In the genomic region with DNA sequence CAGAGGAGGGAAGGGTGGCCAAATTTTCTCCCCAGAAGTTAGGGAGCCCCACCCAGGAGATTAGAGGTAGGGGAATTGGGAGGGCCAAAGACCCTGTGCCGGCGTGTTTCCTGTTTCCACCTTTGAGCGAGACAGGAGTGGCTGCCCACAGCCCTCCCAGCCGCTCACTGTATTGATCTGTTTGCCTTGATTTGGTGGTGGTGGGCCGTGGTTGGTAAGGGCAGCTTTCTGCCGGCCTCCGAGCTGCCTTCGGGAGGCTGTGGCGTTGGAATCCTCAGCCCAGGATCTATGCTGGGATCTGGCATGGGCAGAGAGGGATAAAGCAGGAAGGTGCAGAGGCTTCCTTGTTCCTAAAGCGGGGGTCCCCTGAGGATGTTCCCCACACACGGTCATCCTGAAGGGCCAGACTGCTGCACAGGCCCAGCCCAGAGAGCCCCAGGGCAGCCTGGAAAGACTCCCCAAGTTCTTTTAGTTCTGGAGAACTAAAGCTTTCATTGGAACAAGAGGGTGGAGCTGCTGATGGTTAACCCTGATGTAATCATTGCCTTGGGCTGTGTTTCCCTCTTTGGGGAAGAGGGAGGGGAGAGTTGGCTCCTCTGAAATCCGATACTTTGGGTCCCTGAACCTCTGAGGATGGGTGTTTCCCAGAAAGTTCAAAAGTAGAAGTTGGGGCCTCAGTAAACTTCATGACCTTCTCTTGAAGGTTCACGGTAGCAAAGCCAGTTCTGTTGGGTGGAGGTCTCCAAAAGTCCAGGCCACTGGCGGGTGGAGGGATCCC, we compare ENCODE assay signal across 23 cellular contexts. TPM values are rescaled to one million over a fixed set of nuclear protein-coding genes. Genes with fewer than 3 reads are reported as not detected.
A peak's percentile ranks its signal among the peaks of the same experiment; 100 is the strongest.
DNase-seq lines count a peak whose midpoint lies in the region; ATAC-seq, FAIRE-seq and TF ChIP-seq lines count a peak whose summit lies in the region.
"Had no signal": no experiment of that assay in that cellular context is flagged by ENCODE, and none has a peak within 500 bp of the region (broad histone marks: within the 10 kb centered on the region; RNA-seq: fewer than 3 reads in every experiment).

No MANE protein-coding gene starts in this region.

- DNase-seq in H7, result peak; percentile 77
- peak; percentile 51 for DNase-seq in RWPE1 (ENCODE audit: low spot score)
- DNase-seq in epithelial cell of prostate (ENCODE audit: low read depth, low spot score), result no peak
- DNase-seq in neural crest cell (ENCODE audit: low read depth, low spot score), result no peak
- no peak for DNase-seq in D721Med (ENCODE audit: insufficient read length, low spot score)
- no peak for DNase-seq in NCI-H510A (lab: John Stamatoyannopoulos, UW)
- DNase-seq: activated CD8-positive, alpha-beta memory T cell treated with anti-CD3 and anti-CD28 coated beads for 24 hours; amniotic stem cell; COR-L47; GDM1; immature natural killer cell; NCI-H2029 treated with DMSO at 0.1 percent for 48 hours; NCI-H526; stimulated activated CD4-positive, alpha-beta T cell treated with anti-CD3 and anti-CD28 coated beads, Interleukin-2, amount 100 ng/mL, for 24 hours had no signal

- no peak for TF ChIP-seq POLR2A in GM18505 (IDR thresholded peaks at IDR 0.05; ENCODE audit: borderline replicate concordance, extremely low read depth, insufficient read depth, insufficient read length)

- H3K4me3 Mint-ChIP-seq in neural crest cell, result peak overlapping the region; percentile 58
- H3K4me3 Mint-ChIP-seq: central memory CD8-positive, alpha-beta T cell; immature natural killer cell had no signal

- peak overlapping the region; percentile 69 for H3K27ac Mint-ChIP-seq in neural crest cell (ENCODE audit: unreplicated experiment)
- H3K27ac Mint-ChIP-seq: immature natural killer cell had no signal

- H3K27me3 ChIP-seq in H7 (ENCODE audit: control insufficient read depth, insufficient read depth, low read length), result no peaks in the 10 kb centered on the region
- H3K27me3 ChIP-seq: right atrium auricular region had no signal

- FAIRE-seq in D721Med (lab: Jason Lieb, UNC), result no peak
- FAIRE-seq: endometrium, frontal cortex, H54 had no signal

- H3K36me3 Mint-ChIP-seq in neural crest cell (ENCODE audit: low read depth), result no peaks in the 10 kb centered on the region
- H3K36me3 Mint-ChIP-seq: immature natural killer cell had no signal

- H3K4me1 Mint-ChIP-seq in neural crest cell, result peaks cover 77% of the 10 kb centered on the region
- H3K4me1 Mint-ChIP-seq: central memory CD8-positive, alpha-beta T cell; immature natural killer cell had no signal

- peaks cover 6% of the 10 kb centered on the region for H3K27me3 Mint-ChIP-seq in neural crest cell (ENCODE audit: low read depth)

- H3K36me3 ChIP-seq in H7 (replicated peaks; ENCODE audit: control insufficient read depth, insufficient read depth, low read length), result no peaks in the 10 kb centered on the region
- H3K36me3 ChIP-seq: right atrium auricular region had no signal

- POLR2A ChIA-PET in RWPE1 (lab: Yijun Ruan, JAX; ENCODE audit: low non-redundant PET), result no interaction called here

- no peak overlapping the region for H3K4me3 ChIP-seq in H7 (ENCODE audit: insufficient read depth, low read depth, low read length)
- H3K4me3 ChIP-seq: right atrium auricular region had no signal

- no peaks in the 10 kb centered on the region for H3K9me3 Mint-ChIP-seq in neural crest cell
- H3K9me3 Mint-ChIP-seq: central memory CD8-positive, alpha-beta T cell; immature natural killer cell had no signal

- TF ChIP-seq CTCF in RWPE1 (conservative IDR thresholded peaks at IDR 0.05; ENCODE audit: low read depth) (no peak), neural crest cell (conservative IDR thresholded peaks at IDR 0.05) (no peak), D721Med (IDR thresholded peaks at IDR 0.05; ENCODE audit: insufficient read depth, missing control alignments) (no peak)

- no peak for ATAC-seq in GM18505 (IDR thresholded peaks at IDR 0.05; ENCODE audit: unreplicated experiment)
- ATAC-seq in HG02870 (IDR thresholded peaks at IDR 0.05; ENCODE audit: unreplicated experiment), result no peak

- H3K27ac ChIP-seq in RWPE1, result peak overlapping the region; percentile 75
- H3K27ac ChIP-seq in epithelial cell of prostate, result peak overlapping the region; percentile 78
- H3K27ac ChIP-seq: right atrium auricular region had no signal

- CTCF ChIA-PET in RWPE1 (lab: Yijun Ruan, JAX), result interaction anchor here (1.2 kb wide), 1 partner anchor 15 kb away, joined by 3 read pairs; no protein-coding TSS in a partner anchor

RNA-seq across cellular contexts. Expression of gene FAM83F, which starts 7.2 kb away (rescaled TPM):
- total RNA-seq in H7 (2014; rRNA removed; shearing (Covaris generic)), result 28.1 and 34.4 TPM in 2 replicates
- 2.8 and 3.1 TPM in 2 replicates for total RNA-seq in neural crest cell
- total RNA-seq: lung microvascular endothelial cell had no signal

RNA-seq across cellular contexts. Expression of gene TMA7B, which starts 41.8 kb away (rescaled TPM):
- total RNA-seq in H7 (2014; rRNA removed; shearing (Covaris generic)), result not detected in 2 replicates
- not detected in 2 replicates for total RNA-seq in neural crest cell
- total RNA-seq: frontal cortex, HT1080, lung microvascular endothelial cell, right atrium auricular region had no signal

Comparison
In these comparisons a context has a peak if more than half of its experiments do, and no peak if none do; other contexts are left out.
1. DNase-seq: peak in H7 (single experiment) and RWPE1 (single experiment); none in epithelial cell of prostate (single experiment), neural crest cell (single experiment), D721Med (single experiment) and NCI-H510A (single experiment).